Comparison of ENCODE assay signal across 8 cellular contexts in the genomic region with DNA sequence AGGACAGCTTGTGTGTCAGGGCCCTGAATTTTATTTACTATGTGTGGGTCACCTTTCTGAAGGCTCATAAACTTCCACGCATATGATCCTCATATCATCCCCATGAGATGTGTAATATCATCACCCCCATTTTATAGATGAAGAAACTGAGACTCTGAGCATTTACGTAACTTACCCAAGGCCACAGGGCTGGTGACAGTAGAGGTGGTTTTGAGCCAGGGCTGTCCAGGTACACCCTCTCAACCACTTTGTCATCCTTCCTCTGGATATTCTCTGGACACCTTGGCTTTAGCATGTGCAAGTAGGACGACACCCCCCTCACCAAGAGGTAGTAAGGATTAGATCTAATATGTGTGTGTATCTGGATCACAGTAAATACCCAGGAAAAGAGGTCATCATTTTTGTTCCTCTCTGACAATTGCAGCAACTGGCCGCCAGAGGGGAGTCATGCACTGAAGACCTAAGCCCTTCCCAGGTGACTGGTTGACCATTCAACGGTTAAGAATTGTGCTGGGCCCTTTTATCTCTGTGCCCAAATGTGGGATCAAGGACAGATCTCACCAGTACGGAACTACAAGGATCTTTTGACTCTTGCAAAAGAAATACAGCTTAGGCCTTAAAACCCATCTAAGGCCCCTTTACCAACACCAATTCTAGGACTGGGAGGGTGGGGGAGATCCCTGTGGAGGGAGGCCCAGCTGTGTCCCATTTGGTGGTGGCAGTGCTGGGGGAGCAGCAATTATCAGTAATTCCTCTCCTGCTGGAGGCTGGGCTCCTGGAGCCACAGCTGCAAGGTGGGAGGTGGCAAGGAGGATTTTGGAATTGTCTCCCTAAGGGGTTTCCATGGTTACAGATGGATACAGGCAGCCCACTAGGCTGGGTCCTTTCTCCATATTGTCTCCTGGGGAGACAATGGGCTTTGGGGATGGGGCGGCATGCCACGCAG. TPM values are rescaled to one million over a fixed set of nuclear protein-coding genes. Genes with fewer than 3 reads are reported as not detected.
DNase-seq lines count a peak whose midpoint lies in the region; ATAC-seq, FAIRE-seq and TF ChIP-seq lines count a peak whose summit lies in the region.

No MANE protein-coding gene starts in this region.

- FAIRE-seq in H54 (lab: Jason Lieb, UNC): peak; percentile 82

- no peak overlapping the region for H3K27ac Mint-ChIP-seq in activated CD4-positive, alpha-beta T cell treated with anti-CD3 and anti-CD28 coated beads, Interleukin-2, amount 10 ng/mL, durations not matched to agents 24 days and 14 days

- peak; percentile 81 for DNase-seq in AG10803 (ENCODE audit: low read depth)
- DNase-seq in H54 (ENCODE audit: insufficient read length, low spot score): no peak
- peak; percentile 71 for DNase-seq in NCI-H460 (ENCODE audit: extremely low read depth, low read depth)
- DNase-seq in activated CD4-positive, alpha-beta T cell treated with anti-CD3 and anti-CD28 coated beads, Interleukin-2, amount 10 ng/mL, durations not matched to agents 24 days and 14 days: peak; percentile 90
- peak; percentile 70 to 83 for DNase-seq in dermis microvascular lymphatic vessel endothelial cell (ENCODE audit: low read depth in 2 of 2)
- peak; percentile 67 to 95 for DNase-seq in lower leg skin (ENCODE audit: low spot score in 2 of 2)
- peak; percentile 45 to 53 for DNase-seq in stimulated activated CD8-positive, alpha-beta memory T cell treated with anti-CD3 and anti-CD28 coated beads, Interleukin-2, amount 100 ng/mL, for 1 hour (ENCODE audit: low read depth in 2 of 2)

- TF ChIP-seq POLR2A in H54 (IDR thresholded peaks at IDR 0.05; ENCODE audit: low read depth, low read length): no peak
- TF ChIP-seq POLR2A in lower leg skin (IDR thresholded peaks at IDR 0.05): no peak

- no peak for ATAC-seq in GM18873 (IDR thresholded peaks at IDR 0.05; ENCODE audit: low FRiP score, unreplicated experiment)

- H3K4me3 Mint-ChIP-seq in activated CD4-positive, alpha-beta T cell treated with anti-CD3 and anti-CD28 coated beads, Interleukin-2, amount 10 ng/mL, durations not matched to agents 24 days and 14 days: no peak overlapping the region

- H3K36me3 Mint-ChIP-seq in activated CD4-positive, alpha-beta T cell treated with anti-CD3 and anti-CD28 coated beads, Interleukin-2, amount 10 ng/mL, durations not matched to agents 24 days and 14 days (ENCODE audit: low read depth): no peaks in the 10 kb centered on the region

- WGBS in lower leg skin, 2 donors: 38 to 39% methylated on average over 8 of the region's 8 CpGs

- intact Hi-C loops in activated CD4-positive, alpha-beta T cell treated with anti-CD3 and anti-CD28 coated beads, Interleukin-2, amount 10 ng/mL, durations not matched to agents 24 days and 14 days (cut with micrococcal nuclease): loop anchor here (1.0 kb wide), 1 partner anchor 93 kb away; no protein-coding TSS in a partner anchor
- intact Hi-C loops in lower leg skin (cut with DNase I; ENCODE audit: low total_unique reads): loop anchor here (5.0 kb wide), 2 partner anchors 47 to 93 kb away; no protein-coding TSS in a partner anchor

- peaks cover 3% of the 10 kb centered on the region for H3K27me3 Mint-ChIP-seq in activated CD4-positive, alpha-beta T cell treated with anti-CD3 and anti-CD28 coated beads, Interleukin-2, amount 10 ng/mL, durations not matched to agents 24 days and 14 days

- H3K4me3 ChIP-seq in AG10803 (ENCODE audit: low read length) (no peak overlapping the region), lower leg skin (ENCODE audit: low read depth, poor library complexity, severe bottlenecking) (no peak overlapping the region)

- TF ChIP-seq CTCF in AG10803 (conservative IDR thresholded peaks at IDR 0.05; ENCODE audit: low read length) (peak; percentile 96), lower leg skin (IDR thresholded peaks at IDR 0.05) (peak in 2 of 3 donors; percentile 92 to 93)

- peaks cover 7% of the 10 kb centered on the region for H3K4me1 Mint-ChIP-seq in activated CD4-positive, alpha-beta T cell treated with anti-CD3 and anti-CD28 coated beads, Interleukin-2, amount 10 ng/mL, durations not matched to agents 24 days and 14 days

- no peaks in the 10 kb centered on the region for H3K9me3 Mint-ChIP-seq in activated CD4-positive, alpha-beta T cell treated with anti-CD3 and anti-CD28 coated beads, Interleukin-2, amount 10 ng/mL, durations not matched to agents 24 days and 14 days

RNA-seq across cellular contexts. Expression of gene E2F2, which starts 13.7 kb away (rescaled TPM):
- 3.4 and 3.9 TPM in 2 replicates for total RNA-seq in NCI-H460 (2014; rRNA removed; shearing (Covaris generic))
- 13.1 and 15.6 TPM in 2 replicates for polyA plus RNA-seq in NCI-H460 (2014; cell fraction: nucleus; rRNA removed)
- 30.4 and 33.7 TPM in 2 replicates for total RNA-seq in activated CD4-positive, alpha-beta T cell treated with anti-CD3 and anti-CD28 coated beads, Interleukin-2, amount 10 ng/mL, durations not matched to agents 24 days and 14 days
- 1.4 and 1.9 TPM in 2 replicates for total RNA-seq in dermis microvascular lymphatic vessel endothelial cell
- 10 to 100 TPM in 2 of 4 donors, 1 to 10 TPM in 2; 6.0 to 12.1 (median 9.0) TPM for total RNA-seq in lower leg skin

RNA-seq across cellular contexts. Expression of gene ID3, which starts 14.6 kb away (rescaled TPM):
- total RNA-seq in NCI-H460 (2014; rRNA removed; shearing (Covaris generic)): 53.6 and 68.8 TPM in 2 replicates
- polyA plus RNA-seq in NCI-H460 (2014; cell fraction: nucleus; rRNA removed): 83.0 and 105 TPM in 2 replicates
- 21.2 and 23.5 TPM in 2 replicates for total RNA-seq in activated CD4-positive, alpha-beta T cell treated with anti-CD3 and anti-CD28 coated beads, Interleukin-2, amount 10 ng/mL, durations not matched to agents 24 days and 14 days
- total RNA-seq in dermis microvascular lymphatic vessel endothelial cell (478 and 570 TPM in 2 replicates), lower leg skin (100 to 1,000 TPM in 3 of 4 donors, 10 to 100 TPM in 1; 81.2 to 209 (median 122) TPM)
